Comparison of ENCODE assay signal across 9 cellular contexts in genomic region chr9:36748322-36748899, GRCh38.
A peak's percentile ranks its signal among the peaks of the same experiment; 100 is the strongest.
DNase-seq lines count a peak whose midpoint lies in the region; ATAC-seq, FAIRE-seq and TF ChIP-seq lines count a peak whose summit lies in the region.
"Had no signal": no experiment of that assay in that cellular context is flagged by ENCODE, and none has a peak within 500 bp of the region (broad histone marks: within the 10 kb centered on the region; RNA-seq: fewer than 3 reads in every experiment).

No MANE protein-coding gene starts in this region.

- DNase-seq in GM12892 (ENCODE audit: insufficient read length), result peak; percentile 38
- DNase-seq in NB4 (ENCODE audit: low read depth), result peak; percentile 36
- DNase-seq in choroid plexus epithelial cell (ENCODE audit: low read depth), result peak; percentile 67
- peak; percentile 79 for DNase-seq in myocyte (ENCODE audit: low read depth)
- no peak for DNase-seq in GF-D8 (lab: John Stamatoyannopoulos, UW)
- no peak for DNase-seq in DMS 273 (lab: John Stamatoyannopoulos, UW; ENCODE audit: unreplicated experiment)
- no peak for DNase-seq in NCI-H82 treated with DMSO at 0.1 percent for 48 hours (lab: John Stamatoyannopoulos, UW; ENCODE audit: unreplicated experiment)

- H3K4me3 ChIP-seq in NB4 (ENCODE audit: low read depth, low read length), result no peak overlapping the region
- no peak overlapping the region for H3K4me3 ChIP-seq in choroid plexus epithelial cell (ENCODE audit: low read depth, low read length)
- H3K4me3 ChIP-seq: thoracic aorta had no signal

- TF ChIP-seq CTCF in NB4 (IDR thresholded peaks at IDR 0.05; ENCODE audit: low read depth, low read length) (no peak), choroid plexus epithelial cell (conservative IDR thresholded peaks at IDR 0.05; ENCODE audit: low read depth, low read length) (no peak)

- no peak for FAIRE-seq in GM12892 (lab: Jason Lieb, UNC)

- TF ChIP-seq POLR2A in GM12892 (IDR thresholded peaks at IDR 0.05; ENCODE audit: low read depth, low read length) (no peak), NB4 (IDR thresholded peaks at IDR 0.05; ENCODE audit: extremely low read depth, insufficient read length) (no peak)

- ATAC-seq in HG02840 (IDR thresholded peaks at IDR 0.05; ENCODE audit: low FRiP score, unreplicated experiment), result no peak

Comparison
In these comparisons a context has a peak if more than half of its experiments do, and no peak if none do; other contexts are left out.
1. DNase-seq: peak in GM12892 (single experiment), NB4 (single experiment), choroid plexus epithelial cell (single experiment) and myocyte (single experiment); none in GF-D8 (single experiment), DMS 273 (single experiment) and NCI-H82 treated with DMSO at 0.1 percent for 48 hours (single experiment).